In the genomic region with DNA sequence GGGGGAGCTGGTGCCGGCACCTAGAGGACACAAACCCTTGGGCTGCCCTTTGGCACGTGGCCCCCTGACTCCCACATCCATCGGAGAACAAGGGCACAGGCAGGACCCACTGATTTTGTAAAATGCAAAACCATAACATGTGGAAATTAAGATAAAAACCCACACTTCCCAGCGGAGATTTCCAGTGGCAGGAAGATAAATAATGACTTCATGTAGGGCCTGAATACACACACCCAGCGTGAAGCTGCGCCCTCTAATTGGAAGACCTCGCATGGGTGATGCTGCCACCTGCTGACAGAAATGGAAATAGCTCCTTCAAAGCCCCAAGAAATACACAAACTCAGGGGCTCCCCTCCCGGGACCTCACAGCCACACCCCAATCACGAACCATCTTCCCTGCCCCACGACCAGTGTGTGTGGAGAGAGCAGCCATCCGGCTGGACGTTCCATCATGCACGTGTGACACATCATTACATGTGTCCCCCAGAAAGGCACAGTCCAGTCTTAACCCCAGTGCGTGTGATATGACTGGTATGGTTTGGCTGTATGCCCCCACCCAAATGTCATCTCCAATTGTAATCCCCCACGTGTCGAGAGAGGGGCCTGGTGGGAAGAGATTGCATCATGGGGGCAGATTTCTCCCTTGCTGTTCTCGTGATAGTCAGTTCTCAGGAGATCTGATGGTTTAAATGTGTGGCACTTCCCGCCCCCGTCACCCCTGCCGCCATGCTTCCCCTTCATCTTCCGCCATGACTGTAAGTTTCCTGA, we compare ENCODE assay signal across 8 cellular contexts. TPM values are rescaled to one million over a fixed set of nuclear protein-coding genes. Genes with fewer than 3 reads are reported as not detected.
DNase-seq lines count a peak whose midpoint lies in the region; ATAC-seq, FAIRE-seq and TF ChIP-seq lines count a peak whose summit lies in the region.

No MANE protein-coding gene starts in this region.

- 7 to 22% methylated on average over 15 to 19 of the region's 21 CpGs for WGBS in esophagus squamous epithelium, 2 donors

- H3K36me3 Mint-ChIP-seq in nephron (ENCODE audit: low read depth): no peaks in the 10 kb centered on the region

- CTCF ChIA-PET in Panc1 (lab: Charles Lee): interaction anchor here (0.5 to 2.2 kb wide), 11 partner anchors 12 to 166 kb away, joined by 3 to 24 read pairs (median 8); no protein-coding TSS in a partner anchor

- H3K27ac ChIP-seq in Panc1 (ENCODE audit: low read length) (no peak overlapping the region), esophagus squamous epithelium (no peak overlapping the region)

- H3K27me3 ChIP-seq in Panc1 (ENCODE audit: control insufficient read depth, insufficient read depth, low read length) (no peaks in the 10 kb centered on the region), esophagus squamous epithelium (peaks cover 0 to 12% (median 0%) of the 10 kb centered on the region in 4 donors)

- in situ Hi-C loops in Panc1 (cut with HindIII; ENCODE audit: low pct_unique_long_range_greater_than_20kb, low sequenced_read_pairs): no loop called here

- peaks cover 40% of the 10 kb centered on the region for H3K4me1 Mint-ChIP-seq in nephron

- no peaks in the 10 kb centered on the region for H3K9me3 Mint-ChIP-seq in nephron

- POLR2A ChIA-PET in Panc1 (lab: Charles Lee): no interaction called here

- no peak overlapping the region for H3K27ac Mint-ChIP-seq in nephron

- BruUV-seq in Panc1 (replicated peaks; lab: Mats Ljungman, UMichigan): no TSS peak

- TF ChIP-seq CTCF in Panc1 (IDR thresholded peaks at IDR 0.05) (peak; percentile 93), esophagus squamous epithelium (IDR thresholded peaks at IDR 0.05) (peak; percentile 78 to 90 (median 86)), nephron (IDR thresholded peaks at IDR 0.05; ENCODE audit: unreplicated experiment in 3 of 3) (peak; percentile 82 to 85 (median 84))

- H3K4me1 ChIP-seq in Panc1 (ENCODE audit: control insufficient read depth, insufficient read depth, low read length): peaks cover 14% of the 10 kb centered on the region
- H3K4me1 ChIP-seq in esophagus squamous epithelium: peaks cover 14 to 36% (median 16%) of the 10 kb centered on the region in 3 donors

- intact Hi-C loops in Panc1 (cut with micrococcal nuclease; ENCODE audit: unreplicated experiment): loop anchor here (1.0 to 2.0 kb wide), 2 partner anchors 54 to 166 kb away; no protein-coding TSS in a partner anchor
- intact Hi-C loops in esophagus squamous epithelium (cut with DNase I): loop anchor here (5.0 kb wide), 2 partner anchors 52 to 127 kb away; no protein-coding TSS in a partner anchor

- H3K4me3 ChIP-seq in Panc1 (ENCODE audit: low read depth in 2 of 2, low read length in 2 of 2): no peak overlapping the region
- no peak overlapping the region for H3K4me3 ChIP-seq in esophagus squamous epithelium

- no peaks in the 10 kb centered on the region for H3K9me3 ChIP-seq in Panc1 (ENCODE audit: control insufficient read depth, insufficient read depth, low read depth, low read length)
- H3K9me3 ChIP-seq in esophagus squamous epithelium: no peaks in the 10 kb centered on the region

- peaks cover 46% of the 10 kb centered on the region for H3K27me3 Mint-ChIP-seq in nephron (ENCODE audit: low read depth)

- H3K36me3 ChIP-seq in Panc1 (ENCODE audit: control insufficient read depth, insufficient read depth, low read length) (no peaks in the 10 kb centered on the region), esophagus squamous epithelium (no peaks in the 10 kb centered on the region)

- H3K4me3 Mint-ChIP-seq in nephron: peak overlapping the region in 1 of 3 experiments; percentile 7

- ATAC-seq in Panc1 (peak; percentile 78), HG03565 (IDR thresholded peaks at IDR 0.05; ENCODE audit: unreplicated experiment) (no peak)

- TF ChIP-seq POLR2A in esophagus squamous epithelium (IDR thresholded peaks at IDR 0.05): no peak

- peak; percentile 13 for FAIRE-seq in HTR-8/SVneo (lab: Jason Lieb, UNC)

- DNase-seq in DMS53 treated with DMSO at 0.1 percent for 48 hours (lab: John Stamatoyannopoulos, UW; ENCODE audit: unreplicated experiment): peak; percentile 33
- DNase-seq in HTR-8/SVneo (ENCODE audit: insufficient read length, low spot score): peak; percentile 75
- peak; percentile 46 for DNase-seq in Panc1 (ENCODE audit: low read depth, low spot score)
- peak; percentile 68 for DNase-seq in activated T-cell treated with anti-CD3 and anti-CD28 coated beads, Interleukin-2, amount 50 U/mL, for 1 hour
- no peak for DNase-seq in esophagus squamous epithelium (lab: John Stamatoyannopoulos, UW)
- peak; percentile 59 for DNase-seq in stimulated activated naive CD4-positive, alpha-beta T cell treated with Interleukin-2 at 50 U/mL for 16 hours (lab: John Stamatoyannopoulos, UW)

RNA-seq across cellular contexts. Expression of gene TPRG1L, which starts 5.7 kb away (rescaled TPM):
- 57.5 TPM for total RNA-seq in Panc1 (2021; ENCODE audit: unreplicated experiment)
- polyA plus RNA-seq in Panc1 (2012; ENCODE audit: insufficient read length): 93.0 TPM
- 10 to 100 TPM; 27.9 to 44.7 (median 33.2) TPM for total RNA-seq in esophagus squamous epithelium

RNA-seq across cellular contexts. Expression of gene MEGF6, which starts 7.8 kb away (rescaled TPM):
- 32.6 TPM for total RNA-seq in Panc1 (2021; ENCODE audit: unreplicated experiment)
- 35.5 TPM for polyA plus RNA-seq in Panc1 (2012; ENCODE audit: insufficient read length)
- 10 to 100 TPM in 3 of 4 donors, 1 to 10 TPM in 1; 8.8 to 27.1 (median 16.8) TPM for total RNA-seq in esophagus squamous epithelium

RNA-seq across cellular contexts. Expression of gene WRAP73, which starts 30.8 kb away (rescaled TPM):
- 27.1 TPM for total RNA-seq in Panc1 (2021; ENCODE audit: unreplicated experiment)
- 31.8 TPM for polyA plus RNA-seq in Panc1 (2012; ENCODE audit: insufficient read length)
- 10 to 100 TPM in 2 of 4 donors, 1 to 10 TPM in 2; 7.6 to 17.2 (median 11.8) TPM for total RNA-seq in esophagus squamous epithelium

RNA-seq across cellular contexts. Expression of gene TP73, which starts 33.2 kb away (rescaled TPM):
- total RNA-seq in Panc1 (2021; ENCODE audit: unreplicated experiment) (4.7 TPM), esophagus squamous epithelium (1 to 10 TPM; 4.9 to 8.8 (median 7.0) TPM)
- polyA plus RNA-seq in Panc1 (2012; ENCODE audit: insufficient read length): 3.2 TPM
